7 cellular contexts compared by ENCODE assay signal in the genomic region with DNA sequence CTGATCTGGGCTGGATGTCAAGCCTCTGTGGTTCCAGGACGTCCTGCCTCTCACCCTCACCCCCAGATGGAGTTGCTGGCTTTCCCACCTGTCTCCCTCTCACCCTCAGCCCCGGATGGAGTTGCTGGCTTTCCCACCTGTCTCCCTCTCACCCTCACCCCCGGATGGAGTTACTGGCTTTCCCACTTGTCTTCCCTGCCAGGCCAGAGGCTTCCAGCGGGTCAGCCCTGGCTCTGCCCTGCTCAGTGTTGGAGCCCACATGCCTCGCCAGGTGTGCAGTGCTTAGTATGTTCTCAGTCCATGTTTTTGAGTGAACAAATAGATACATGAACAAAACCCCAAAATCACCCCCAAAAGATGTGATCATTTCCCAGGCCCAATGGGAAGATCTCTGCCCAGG.
DNase-seq lines count a peak whose midpoint lies in the region; ATAC-seq and TF ChIP-seq lines count a peak whose summit lies in the region.
"Not testable (repeated sequence)": the region's sequence is repeated elsewhere in the genome, so short reads cannot be mapped to it uniquely, and the experiment has no call there.

No MANE protein-coding gene starts in this region.

- H3K4me1 Mint-ChIP-seq in activated CD4-positive, alpha-beta memory T cell treated with anti-CD3 and anti-CD28 coated beads for 36 hours (ENCODE audit: low read depth) = peaks cover 15% of the 10 kb centered on the region
- not testable (repeated sequence) for H3K4me1 Mint-ChIP-seq in endodermal cell
- peaks cover 18 to 20% of the 10 kb centered on the region in 2 donors for H3K4me1 Mint-ChIP-seq in natural killer cell

- H3K4me3 ChIP-seq in BLaER1; endodermal cell (ENCODE audit: low read length); spleen: not testable (repeated sequence)

- H3K36me3 Mint-ChIP-seq in activated CD4-positive, alpha-beta memory T cell treated with anti-CD3 and anti-CD28 coated beads for 36 hours; endodermal cell (ENCODE audit: low read depth); natural killer cell: not testable (repeated sequence)

- H3K27me3 Mint-ChIP-seq in activated CD4-positive, alpha-beta memory T cell treated with anti-CD3 and anti-CD28 coated beads for 36 hours; endodermal cell (ENCODE audit: insufficient read depth); natural killer cell (ENCODE audit: low read depth in 2 of 2): not testable (repeated sequence)

- TF ChIP-seq POLR2A in spleen (IDR thresholded peaks at IDR 0.05) = not testable (repeated sequence)

- WGBS in endodermal cell (ENCODE audit: insufficient coverage in 1 of 2, insufficient read length in 1 of 2), 2 experiments = 67 to 96% methylated on average over 1 to 4 of the region's 5 CpGs
- 67 to 87% (median 78%) methylated on average over 4 to 5 of the region's 5 CpGs for WGBS in spleen, 5 donors

- H3K27me3 ChIP-seq in BLaER1; endodermal cell (ENCODE audit: control insufficient read depth, insufficient read depth, low read length, poor library complexity, severe bottlenecking); spleen (replicated peaks in 1 of 7): not testable (repeated sequence)

- not testable (repeated sequence) for DNase-seq in RWPE1 (ENCODE audit: low spot score); activated CD4-positive, alpha-beta memory T cell treated with anti-CD3 and anti-CD28 coated beads for 36 hours; endodermal cell; natural killer cell
- DNase-seq in activated effector memory CD4-positive, alpha-beta T cell treated with anti-CD3 and anti-CD28 coated beads, Interleukin-2, amount 50 U/mL, for 16 hours = peak; percentile 44
- peak; percentile 33 for DNase-seq in spleen

- CTCF ChIA-PET in RWPE1 (lab: Yijun Ruan, JAX); activated CD4-positive, alpha-beta memory T cell treated with anti-CD3 and anti-CD28 coated beads for 36 hours (lab: Charles Lee): not testable (repeated sequence)

- not testable (repeated sequence) for ATAC-seq in natural killer cell

- H3K4me2 ChIP-seq in BLaER1 = peak overlapping the region; percentile 73

- not testable (repeated sequence) for H3K9me3 Mint-ChIP-seq in activated CD4-positive, alpha-beta memory T cell treated with anti-CD3 and anti-CD28 coated beads for 36 hours; endodermal cell; natural killer cell

- H3K27ac ChIP-seq in BLaER1; endodermal cell (ENCODE audit: low read depth, low read length): not testable (repeated sequence)
- H3K27ac ChIP-seq in RWPE1 (peak overlapping the region; percentile 91), spleen (peak overlapping the region in 1 of 8 donors; percentile 78)

- H3K4me1 ChIP-seq in BLaER1 (peaks cover 91% of the 10 kb centered on the region), spleen (peaks cover 0 to 37% (median 11%) of the 10 kb centered on the region in 6 donors)
- not testable (repeated sequence) for H3K4me1 ChIP-seq in endodermal cell (ENCODE audit: control insufficient read depth, insufficient read depth, low read length)

- not testable (repeated sequence) for TF ChIP-seq CTCF in RWPE1 (conservative IDR thresholded peaks at IDR 0.05; ENCODE audit: low read depth); endodermal cell (conservative IDR thresholded peaks at IDR 0.05); natural killer cell (IDR thresholded peaks at IDR 0.05); spleen (IDR thresholded peaks at IDR 0.05 in 8 of 11, conservative IDR thresholded peaks at IDR 0.05 in 3 of 11)

- H3K27ac Mint-ChIP-seq in activated CD4-positive, alpha-beta memory T cell treated with anti-CD3 and anti-CD28 coated beads for 36 hours = peak overlapping the region; percentile 31
- peak overlapping the region; percentile 35 for H3K27ac Mint-ChIP-seq in endodermal cell
- H3K27ac Mint-ChIP-seq in natural killer cell = peak overlapping the region; percentile 41 to 57

- intact Hi-C loops in activated CD4-positive, alpha-beta memory T cell treated with anti-CD3 and anti-CD28 coated beads for 36 hours (cut with micrococcal nuclease); natural killer cell (cut with micrococcal nuclease); spleen (cut with DNase I; ENCODE audit: low total_unique reads): not testable (repeated sequence)

- not testable (repeated sequence) for H4K20me1 ChIP-seq in BLaER1

- POLR2A ChIA-PET in RWPE1 (lab: Yijun Ruan, JAX; ENCODE audit: low non-redundant PET); activated CD4-positive, alpha-beta memory T cell treated with anti-CD3 and anti-CD28 coated beads for 36 hours (lab: Charles Lee): not testable (repeated sequence)

- H3K4me3 Mint-ChIP-seq in activated CD4-positive, alpha-beta memory T cell treated with anti-CD3 and anti-CD28 coated beads for 36 hours; endodermal cell; natural killer cell: not testable (repeated sequence)

- H3K36me3 ChIP-seq in BLaER1; endodermal cell (ENCODE audit: control insufficient read depth, insufficient read depth, low read length): not testable (repeated sequence)
- peaks cover 0 to 88% (median 13%) of the 10 kb centered on the region in 6 donors for H3K36me3 ChIP-seq in spleen

- not testable (repeated sequence) for H3K9me3 ChIP-seq in BLaER1; endodermal cell (ENCODE audit: control insufficient read depth, low read length); spleen

- not testable (repeated sequence) for H3K9ac ChIP-seq in BLaER1; endodermal cell (ENCODE audit: extremely low read depth, low read length, poor library complexity, severe bottlenecking)
